Comparison of ENCODE assay signal across 30 cellular contexts in genomic region chr13:43206858-43207257, GRCh38.
"Had no signal": no experiment of that assay in that cellular context is flagged by ENCODE, and none has a peak within 500 bp of the region (broad histone marks: within the 10 kb centered on the region; RNA-seq: fewer than 3 reads in every experiment).

No MANE protein-coding gene starts in this region.

- DNase-seq: activated CD4-positive, alpha-beta memory T cell treated with anti-CD3 and anti-CD28 coated beads for 36 hours; activated CD4-positive, alpha-beta T cell treated with anti-CD3 and anti-CD28 coated beads for 36 hours; activated CD4-positive, alpha-beta T cell treated with anti-CD3 and anti-CD28 coated beads, Interleukin-2, amount 10 ng/mL, durations not matched to agents 24 days and 14 days; activated CD4-positive, CD25-positive, alpha-beta regulatory T cell; activated CD4-positive, CD25-positive, alpha-beta regulatory T cell treated with anti-CD3 and anti-CD28 coated beads, Interleukin-2, amount 50 U/mL, for 72 hours; activated CD8-positive, alpha-beta memory T cell treated with anti-CD3 and anti-CD28 coated beads, Interleukin-2, amount 10 ng/mL, durations not matched to agents 7 days and 5 days; activated CD8-positive, alpha-beta memory T cell treated with anti-CD3 and anti-CD28 coated beads, Interleukin-2, amount 50 U/mL, for 4 hours; activated CD8-positive, alpha-beta T cell treated with anti-CD3 and anti-CD28 coated beads, Interleukin-2, amount 10 ng/mL, durations not matched to agents 7 days and 5 days; activated effector memory CD4-positive, alpha-beta T cell treated with anti-CD3 and anti-CD28 coated beads, Interleukin-2, amount 50 U/mL, for 16 hours; activated naive CD4-positive, alpha-beta T cell treated with anti-CD3 and anti-CD28 coated beads, Interleukin-2, amount 10 ng/mL, durations not matched to agents 7 days and 5 days; activated naive CD8-positive, alpha-beta T cell treated with anti-CD3 and anti-CD28 coated beads, Interleukin-2, amount 10 ng/mL, durations not matched to agents 7 days and 5 days; activated T-cell treated with anti-CD3 and anti-CD28 coated beads, Interleukin-2, amount 50 U/mL, for 1 hour; activated T-cell treated with anti-CD3 and anti-CD28 coated beads, Interleukin-2, amount 50 U/mL, for 48 hours; amygdala; aorta; body of pancreas; central memory CD4-positive, alpha-beta T cell; cerebellar nuclear complex; colonic mucosa; effector CD8-positive, alpha-beta T cell; esophagus squamous epithelium; foreskin melanocyte; heart right ventricle; T-helper 1 cell; T-helper 17 cell; T1000 had no signal

- H3K27ac ChIP-seq: body of pancreas, colonic mucosa, epithelial cell of prostate, esophagus squamous epithelium, gastroesophageal sphincter, heart right ventricle, hepatocyte had no signal

- H3K9me3 ChIP-seq: body of pancreas, colonic mucosa had no signal

- H3K4me3 ChIP-seq: body of pancreas, colonic mucosa, esophagus squamous epithelium, gastroesophageal sphincter, heart right ventricle, hepatocyte had no signal

- H3K36me3 ChIP-seq: colonic mucosa, esophagus squamous epithelium, gastroesophageal sphincter, heart right ventricle had no signal

- H3K4me1 ChIP-seq: body of pancreas, colonic mucosa, esophagus squamous epithelium, gastroesophageal sphincter, heart right ventricle had no signal

- H3K27me3 ChIP-seq: colonic mucosa, esophagus squamous epithelium, gastroesophageal sphincter, heart right ventricle, hepatocyte had no signal

- ATAC-seq: activated CD4-positive, alpha-beta T cell treated with anti-CD3 and anti-CD28 coated beads for 36 hours; activated CD8-positive, alpha-beta memory T cell treated with anti-CD3 and anti-CD28 coated beads, Interleukin-2, amount 10 ng/mL, durations not matched to agents 7 days and 5 days; activated CD8-positive, alpha-beta T cell treated with anti-CD3 and anti-CD28 coated beads, Interleukin-2, amount 10 ng/mL, durations not matched to agents 7 days and 5 days; activated naive CD4-positive, alpha-beta T cell treated with anti-CD3 and anti-CD28 coated beads, Interleukin-2, amount 50 U/mL, for 72 hours; body of pancreas; gastroesophageal sphincter; heart right ventricle; T-helper 17 cell had no signal
